13 cellular contexts compared by ENCODE assay signal in the genomic region with DNA sequence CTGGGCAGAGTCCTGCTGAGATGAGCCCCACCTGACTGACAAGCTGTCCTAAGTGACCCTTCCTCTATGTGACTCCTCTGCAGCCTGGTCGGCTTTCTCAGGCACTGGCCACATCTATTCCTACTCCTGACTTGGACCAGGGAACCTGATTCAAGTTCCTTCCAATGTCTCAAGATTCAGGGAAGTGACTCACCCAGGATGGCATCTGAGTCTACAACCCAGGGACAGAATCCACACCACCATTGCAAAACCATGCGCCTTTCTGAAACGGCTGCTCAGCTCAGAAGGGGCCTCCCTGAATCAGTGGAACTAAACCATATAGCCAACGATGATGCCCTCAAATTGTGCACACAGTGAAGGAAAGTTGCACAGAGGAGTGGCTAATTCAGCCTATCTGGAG.
A peak's percentile ranks its signal among the peaks of the same experiment; 100 is the strongest.
DNase-seq lines count a peak whose midpoint lies in the region; ATAC-seq and TF ChIP-seq lines count a peak whose summit lies in the region.
"Had no signal": no experiment of that assay in that cellular context is flagged by ENCODE, and none has a peak within 500 bp of the region (broad histone marks: within the 10 kb centered on the region; RNA-seq: fewer than 3 reads in every experiment).

No MANE protein-coding gene starts in this region.

- H3K4me3 ChIP-seq in prostate gland, result no peak overlapping the region
- H3K4me3 ChIP-seq: GM12878 had no signal

- H3K4me3 Mint-ChIP-seq in Calu3 (ENCODE audit: low read depth, unreplicated experiment), result no peak overlapping the region

- WGBS in prostate gland, result 92% methylated on average over 4 of the region's 4 CpGs

- TF ChIP-seq POLR2A in prostate gland (IDR thresholded peaks at IDR 0.05), result no peak

- peak; percentile 71 for DNase-seq in AG08396 (ENCODE audit: low spot score)
- peak; percentile 49 to 61 for DNase-seq in Kasumi-1 (lab: John Stamatoyannopoulos, UW)
- DNase-seq in amniotic epithelial cell (ENCODE audit: low read depth), result peak; percentile 68
- peak; percentile 74 for DNase-seq in islet precursor cell
- DNase-seq in central memory CD4-positive, alpha-beta T cell, result no peak
- DNase-seq in Calu3, result no peak
- DNase-seq in prostate gland (ENCODE audit: low spot score), result no peak
- DNase-seq: effector CD8-positive, alpha-beta T cell; NCI-H1436 treated with DMSO at 0.1 percent for 48 hours; WERI-Rb-1 had no signal

- no peak overlapping the region for H3K27ac ChIP-seq in prostate gland
- H3K27ac ChIP-seq: parathyroid adenoma, WERI-Rb-1 had no signal

- H3K4me1 Mint-ChIP-seq in Calu3 (ENCODE audit: low read depth, unreplicated experiment), result peaks cover 22% of the 10 kb centered on the region

- no TSS peak for BruUV-seq in Calu3 (replicated peaks; lab: Mats Ljungman, UMichigan)

- intact Hi-C loops in Calu3 (cut with micrococcal nuclease; ENCODE audit: unreplicated experiment), result no loop called here
- intact Hi-C loops in prostate gland (cut with DNase I), result no loop called here

- peaks cover 7% of the 10 kb centered on the region for H3K4me1 ChIP-seq in prostate gland (replicated peaks)

- CTCF ChIA-PET in Calu3 (lab: Charles Lee), result no interaction called here

- no peak for ATAC-seq in HG02588 (IDR thresholded peaks at IDR 0.05; ENCODE audit: unreplicated experiment)

- no peaks in the 10 kb centered on the region for H3K9me3 Mint-ChIP-seq in Calu3 (ENCODE audit: low read depth, unreplicated experiment)

- no peaks in the 10 kb centered on the region for H3K27me3 Mint-ChIP-seq in Calu3 (ENCODE audit: unreplicated experiment)

- H3K36me3 Mint-ChIP-seq in Calu3 (ENCODE audit: insufficient read depth, unreplicated experiment), result no peaks in the 10 kb centered on the region

- no peaks in the 10 kb centered on the region for H3K36me3 ChIP-seq in prostate gland
- H3K36me3 ChIP-seq: WERI-Rb-1 had no signal

- H3K9me3 ChIP-seq in prostate gland, result no peaks in the 10 kb centered on the region

- no peak overlapping the region for H3K27ac Mint-ChIP-seq in Calu3 (ENCODE audit: unreplicated experiment)

- no peak for TF ChIP-seq CTCF in Calu3 (IDR thresholded peaks at IDR 0.05; ENCODE audit: unreplicated experiment)
- TF ChIP-seq CTCF in prostate gland (IDR thresholded peaks at IDR 0.05), result no peak

- no peaks in the 10 kb centered on the region for H3K27me3 ChIP-seq in prostate gland (replicated peaks; ENCODE audit: insufficient read depth)

Comparison
In these comparisons a context has a peak if more than half of its experiments do, and no peak if none do; other contexts are left out.
1. DNase-seq: peak in AG08396 (single experiment), Kasumi-1 (2 of 2), amniotic epithelial cell (single experiment) and islet precursor cell (single experiment); none in central memory CD4-positive, alpha-beta T cell (single experiment), Calu3 (single experiment) and prostate gland (single experiment).